Comparison of ENCODE assay signal across 8 cellular contexts in genomic region chr9:92807757-92808725, GRCh38. TPM values are rescaled to one million over a fixed set of nuclear protein-coding genes. Genes with fewer than 3 reads are reported as not detected.
DNase-seq lines count a peak whose midpoint lies in the region; ATAC-seq and TF ChIP-seq lines count a peak whose summit lies in the region.

No MANE protein-coding gene starts in this region.

- no peak overlapping the region for H3K27ac Mint-ChIP-seq in CD4-positive, alpha-beta T cell

- no peak overlapping the region for H3K4me3 ChIP-seq in MG63
- H3K4me3 ChIP-seq in left lung = no peak overlapping the region

- H3K27ac ChIP-seq in CD4-positive, alpha-beta T cell (ENCODE audit: low read depth, low read length) = no peak overlapping the region
- H3K27ac ChIP-seq in left lung = no peak overlapping the region

- TF ChIP-seq CTCF in CD4-positive, alpha-beta T cell (IDR thresholded peaks at IDR 0.05) = peak; percentile 1
- TF ChIP-seq CTCF in left lung (IDR thresholded peaks at IDR 0.05) = no peak

- peaks cover 60% of the 10 kb centered on the region for H3K27me3 Mint-ChIP-seq in CD4-positive, alpha-beta T cell
- peaks cover 50% of the 10 kb centered on the region for H3K27me3 Mint-ChIP-seq in activated T-cell treated with anti-CD3 and anti-CD28 coated beads, Interleukin-2, amount 50 U/mL, for 4 hours (ENCODE audit: low read depth)

- ATAC-seq in CD4-positive, alpha-beta T cell (ENCODE audit: poor library complexity) = peak; percentile 62
- peak; percentile 44 to 59 for ATAC-seq in activated T-cell treated with anti-CD3 and anti-CD28 coated beads, Interleukin-2, amount 50 U/mL, for 4 hours
- ATAC-seq in left lung = peak; percentile 18
- no peak for ATAC-seq in GM21717 (IDR thresholded peaks at IDR 0.05; ENCODE audit: unreplicated experiment)

- no peaks in the 10 kb centered on the region for H3K9me3 Mint-ChIP-seq in CD4-positive, alpha-beta T cell
- no peaks in the 10 kb centered on the region for H3K9me3 Mint-ChIP-seq in activated T-cell treated with anti-CD3 and anti-CD28 coated beads, Interleukin-2, amount 50 U/mL, for 4 hours

- intact Hi-C loops in CD4-positive, alpha-beta T cell (cut with DNase I, micrococcal nuclease) = loop anchor here in 1 of 2 experiments (2.0 kb wide), 1 partner anchor 79 kb away; no protein-coding TSS in a partner anchor
- intact Hi-C loops in left lung (cut with DNase I) = no loop called here

- peaks cover 69% of the 10 kb centered on the region for H3K27me3 ChIP-seq in CD4-positive, alpha-beta T cell (ENCODE audit: control insufficient read depth, insufficient read depth, low read length)
- H3K27me3 ChIP-seq in MG63 = peaks cover 75% of the 10 kb centered on the region
- peaks cover 78 to 98% of the 10 kb centered on the region in 2 donors for H3K27me3 ChIP-seq in left lung

- peaks cover 20 to 24% of the 10 kb centered on the region in 2 donors for H3K4me1 ChIP-seq in left lung

- H3K4me1 Mint-ChIP-seq in CD4-positive, alpha-beta T cell (ENCODE audit: low read depth) = peaks cover 14% of the 10 kb centered on the region
- H3K4me1 Mint-ChIP-seq in activated T-cell treated with anti-CD3 and anti-CD28 coated beads, Interleukin-2, amount 50 U/mL, for 4 hours (ENCODE audit: low read depth) = peaks cover 15% of the 10 kb centered on the region

- H3K36me3 Mint-ChIP-seq in CD4-positive, alpha-beta T cell (ENCODE audit: low read depth) = no peaks in the 10 kb centered on the region
- H3K36me3 Mint-ChIP-seq in activated T-cell treated with anti-CD3 and anti-CD28 coated beads, Interleukin-2, amount 50 U/mL, for 4 hours (ENCODE audit: insufficient read depth) = no peaks in the 10 kb centered on the region

- CTCF ChIA-PET in CD4-positive, alpha-beta T cell (lab: Charles Lee) = interaction anchor here (1.6 kb wide), 1 partner anchor 17 kb away, joined by 6 read pairs; no protein-coding TSS in a partner anchor

- H3K36me3 ChIP-seq in MG63 (no peaks in the 10 kb centered on the region), left lung (no peaks in the 10 kb centered on the region)

- POLR2A ChIA-PET in CD4-positive, alpha-beta T cell (lab: Charles Lee) = interaction anchor here (0.8 to 1.6 kb wide), 8 partner anchors 43 to 769 kb away, joined by 3 to 7 read pairs (median 3); partner anchors contain the start of genes IPPK and PHF2

- peak overlapping the region; percentile 83 for H3K4me3 Mint-ChIP-seq in CD4-positive, alpha-beta T cell
- H3K4me3 Mint-ChIP-seq in activated T-cell treated with anti-CD3 and anti-CD28 coated beads, Interleukin-2, amount 50 U/mL, for 4 hours = peak overlapping the region; percentile 54

- H3K9me3 ChIP-seq in CD4-positive, alpha-beta T cell (ENCODE audit: control insufficient read depth, low read length) = no peaks in the 10 kb centered on the region
- H3K9me3 ChIP-seq in MG63 (no peaks in the 10 kb centered on the region), left lung (no peaks in the 10 kb centered on the region)

- peak; percentile 9 to 46 (median 18) for DNase-seq in CD4-positive, alpha-beta T cell
- peak; percentile 10 for DNase-seq in MG63
- DNase-seq in activated T-cell treated with anti-CD3 and anti-CD28 coated beads, Interleukin-2, amount 50 U/mL, for 4 hours = peak; percentile 21
- peak in 1 of 2 donors; percentile 76 for DNase-seq in left lung
- no peak for DNase-seq in H4 (ENCODE audit: low spot score)
- DNase-seq in GM19240 (ENCODE audit: insufficient read length, low spot score) = no peak
- no peak for DNase-seq in NCI-H1048 (lab: John Stamatoyannopoulos, UW)

RNA-seq across cellular contexts. Expression of gene BICD2, which starts 43.4 kb away (rescaled TPM):
- total RNA-seq in CD4-positive, alpha-beta T cell = 10 to 100 TPM; 14.1 to 14.9 TPM
- 35.6 and 49.5 TPM in 2 replicates for total RNA-seq in MG63 (2014; rRNA removed; shearing (Covaris generic); ENCODE audit: low replicate concordance)
- total RNA-seq in activated T-cell treated with anti-CD3 and anti-CD28 coated beads, Interleukin-2, amount 50 U/mL, for 4 hours = 10 to 100 TPM; 29.3 to 32.3 (median 30.1) TPM
- total RNA-seq in left lung = 10 to 100 TPM; 33.7 to 34.5 TPM
- total RNA-seq in H4 (2014; rRNA removed; shearing (Covaris generic)) = 18.3 and 24.3 TPM in 2 replicates

Comparison
In these comparisons a context has a peak if more than half of its experiments do, and no peak if none do; other contexts are left out.
1. DNase-seq: peak in CD4-positive, alpha-beta T cell (10 of 10), MG63 (single experiment) and activated T-cell treated with anti-CD3 and anti-CD28 coated beads, Interleukin-2, amount 50 U/mL, for 4 hours (single experiment); none in H4 (single experiment), GM19240 (single experiment) and NCI-H1048 (single experiment).